Comparison of ENCODE assay signal across 9 cellular contexts in the genomic region with DNA sequence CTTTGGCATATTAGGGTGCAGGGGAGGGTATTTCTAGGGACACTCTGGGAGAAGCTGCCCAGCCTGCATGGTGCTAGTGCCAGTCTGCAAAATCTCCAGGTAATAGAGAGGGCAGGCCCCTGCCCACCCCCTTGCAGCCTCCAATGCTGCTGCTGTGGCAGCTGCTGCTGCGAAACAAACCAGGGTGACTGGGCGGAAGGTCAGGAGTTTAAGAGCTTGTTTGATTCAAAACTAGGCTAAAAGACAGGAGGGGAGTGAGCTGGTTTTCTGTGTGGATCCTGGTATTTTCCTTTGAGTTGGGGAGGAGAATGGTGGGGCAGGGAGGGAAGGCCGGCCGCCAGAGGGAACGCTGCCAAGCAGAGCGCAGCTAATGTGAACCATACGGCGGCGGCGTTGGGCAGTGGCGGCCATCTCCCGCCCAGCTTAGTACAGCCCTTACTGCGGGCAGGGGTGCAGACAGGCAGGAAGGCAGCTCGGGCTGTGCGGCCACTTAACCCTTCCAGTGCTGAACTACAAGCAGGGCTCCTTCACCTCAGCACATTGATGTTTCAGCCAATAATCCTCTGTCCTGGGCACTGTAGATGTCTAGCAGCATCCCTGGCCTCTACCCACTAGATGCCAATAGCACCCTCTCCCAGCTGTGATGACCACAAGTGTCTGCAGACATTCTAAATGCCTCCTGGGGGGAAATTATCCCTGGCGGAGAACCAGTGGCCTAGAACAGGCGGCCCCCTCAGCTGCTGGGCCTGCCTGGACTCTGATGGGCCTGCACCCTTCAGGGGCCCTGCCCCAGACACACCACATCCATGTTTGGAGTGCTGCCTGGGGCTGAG.
DNase-seq lines count a peak whose midpoint lies in the region; ATAC-seq and TF ChIP-seq lines count a peak whose summit lies in the region.
"Had no signal": no experiment of that assay in that cellular context is flagged by ENCODE, and none has a peak within 500 bp of the region (broad histone marks: within the 10 kb centered on the region; RNA-seq: fewer than 3 reads in every experiment).

No MANE protein-coding gene starts in this region.

- TF ChIP-seq EP300 in SK-N-SH (IDR thresholded peaks at IDR 0.05; ENCODE audit: borderline replicate concordance in 1 of 2, low read depth in 1 of 2, low read length in 1 of 2) (peak; percentile 74 to 90), ovary (IDR thresholded peaks at IDR 0.05) (no peak)

- TF ChIP-seq CTCF in SK-N-SH (IDR thresholded peaks at IDR 0.05): no peak
- no peak for TF ChIP-seq CTCF in ovary (IDR thresholded peaks at IDR 0.05)
- no peak for TF ChIP-seq CTCF in gastrocnemius medialis (IDR thresholded peaks at IDR 0.05 in 4 of 5, conservative IDR thresholded peaks at IDR 0.05 in 1 of 5)
- no peak for TF ChIP-seq CTCF in CD14-positive monocyte (IDR thresholded peaks at IDR 0.05)

- H3K9me3 ChIP-seq in SK-N-SH (no peaks in the 10 kb centered on the region), ovary (no peaks in the 10 kb centered on the region), gastrocnemius medialis (no peaks in the 10 kb centered on the region)

- H3K27ac Mint-ChIP-seq in CD14-positive monocyte: peak overlapping the region in 1 of 7 donors; percentile 58
- H3K27ac Mint-ChIP-seq: stimulated activated naive CD8-positive, alpha-beta T cell treated with anti-CD3 and anti-CD28 coated beads, Interleukin-15, Interleukin-2, amounts not matched to agents 100 ng/mL and 50 ng/mL, for 24 hours had no signal

- no peak; the same call in 1 of the 2 replicates for TF ChIP-seq RAD21 in SK-N-SH (IDR thresholded peaks at IDR 0.05; ENCODE audit: low read length)

- H3K36me3 ChIP-seq in SK-N-SH (replicated peaks in 1 of 2; ENCODE audit: control insufficient read depth in 1 of 2, insufficient read depth in 2 of 2, low read length in 1 of 2) (no peaks in the 10 kb centered on the region), ovary (no peaks in the 10 kb centered on the region), gastrocnemius medialis (no peaks in the 10 kb centered on the region)

- no peaks in the 10 kb centered on the region for H3K9me2 ChIP-seq in SK-N-SH

- H3K27me3 Mint-ChIP-seq in CD14-positive monocyte (ENCODE audit: low read depth in 3 of 3): peaks cover 0 to 2% (median 0%) of the 10 kb centered on the region in 3 donors
- H3K27me3 Mint-ChIP-seq: stimulated activated naive CD8-positive, alpha-beta T cell treated with anti-CD3 and anti-CD28 coated beads, Interleukin-15, Interleukin-2, amounts not matched to agents 100 ng/mL and 50 ng/mL, for 24 hours had no signal

- POLR2A ChIA-PET in SK-N-SH (lab: Yijun Ruan, JAX): interaction anchor here (0.8 to 2.4 kb wide), 17 partner anchors 9 to 218 kb away, joined by 3 to 38 read pairs (median 4); partner anchors contain the start of gene GATA2

- CTCF ChIA-PET in SK-N-SH (lab: Yijun Ruan, JAX): interaction anchor here (0.7 to 2.6 kb wide), 27 partner anchors 9 to 219 kb away, joined by 3 to 12 read pairs (median 5); no protein-coding TSS in a partner anchor

- H4K20me1 ChIP-seq in SK-N-SH (ENCODE audit: insufficient read depth): no peaks in the 10 kb centered on the region

- ATAC-seq in gastrocnemius medialis (no peak), HG03175 (IDR thresholded peaks at IDR 0.05; ENCODE audit: unreplicated experiment) (no peak)

- no peak overlapping the region; a peak in 1 of 4 replicates for H3K4me3 ChIP-seq in SK-N-SH (ENCODE audit: low read depth in 2 of 2, low read length in 1 of 2)
- no peak overlapping the region for H3K4me3 ChIP-seq in ovary
- no peak overlapping the region for H3K4me3 ChIP-seq in gastrocnemius medialis

- H3K4me1 ChIP-seq in SK-N-SH (ENCODE audit: control insufficient read depth in 1 of 2, insufficient read depth in 2 of 2, low read depth in 1 of 2, low read length in 1 of 2): peaks cover 45 to 98% of the 10 kb centered on the region in 2 experiments
- H3K4me1 ChIP-seq in ovary (ENCODE audit: insufficient read depth): peaks cover 48% of the 10 kb centered on the region
- peaks cover 9 to 17% of the 10 kb centered on the region in 2 donors for H3K4me1 ChIP-seq in gastrocnemius medialis

- no peak overlapping the region for H3K4me3 Mint-ChIP-seq in CD14-positive monocyte
- H3K4me3 Mint-ChIP-seq: stimulated activated naive CD8-positive, alpha-beta T cell treated with anti-CD3 and anti-CD28 coated beads, Interleukin-15, Interleukin-2, amounts not matched to agents 100 ng/mL and 50 ng/mL, for 24 hours had no signal

- peak; percentile 50 for DNase-seq in COLO829 (ENCODE audit: low spot score)
- peak; percentile 88 for DNase-seq in SK-N-SH
- DNase-seq in glomerular endothelial cell (ENCODE audit: extremely low read depth, low read depth, low spot score): peak; percentile 4
- DNase-seq in ovary: peak; percentile 86 to 94 (median 90)
- no peak for DNase-seq in iPS-NIHi7 (ENCODE audit: extremely low spot score)
- DNase-seq in gastrocnemius medialis: no peak
- no peak for DNase-seq in CD14-positive monocyte (ENCODE audit: low spot score)

- no peaks in the 10 kb centered on the region for H3K9me3 Mint-ChIP-seq in CD14-positive monocyte
- H3K9me3 Mint-ChIP-seq: stimulated activated naive CD8-positive, alpha-beta T cell treated with anti-CD3 and anti-CD28 coated beads, Interleukin-15, Interleukin-2, amounts not matched to agents 100 ng/mL and 50 ng/mL, for 24 hours had no signal

- no peaks in the 10 kb centered on the region for H3K27me3 ChIP-seq in SK-N-SH (ENCODE audit: insufficient read depth)
- no peaks in the 10 kb centered on the region for H3K27me3 ChIP-seq in ovary
- no peaks in the 10 kb centered on the region for H3K27me3 ChIP-seq in gastrocnemius medialis

- peaks cover 20% of the 10 kb centered on the region in 2 donors for H3K36me3 Mint-ChIP-seq in CD14-positive monocyte

- no peaks in the 10 kb centered on the region for H3K79me2 ChIP-seq in SK-N-SH (ENCODE audit: insufficient read depth)

- peak overlapping the region; percentile 62 to 100 for H3K27ac ChIP-seq in SK-N-SH (ENCODE audit: low read depth in 2 of 2, low read length in 1 of 2)
- H3K27ac ChIP-seq in ovary: peak overlapping the region; percentile 49 to 68
- no peak overlapping the region for H3K27ac ChIP-seq in gastrocnemius medialis

- in situ Hi-C loops in gastrocnemius medialis (cut with MboI; ENCODE audit: low sequenced_read_pairs in 4 of 4): no loop called here

- intact Hi-C loops in ovary (cut with DNase I): no loop called here
- intact Hi-C loops in gastrocnemius medialis (cut with DNase I; ENCODE audit: low total_unique reads): no loop called here
- intact Hi-C loops in CD14-positive monocyte (cut with micrococcal nuclease): no loop called here

- peak overlapping the region; percentile 24; the same call in 1 of the 2 replicates for H3K9ac ChIP-seq in SK-N-SH

- TF ChIP-seq POLR2A in ovary (IDR thresholded peaks at IDR 0.05): no peak
- TF ChIP-seq POLR2A in gastrocnemius medialis (IDR thresholded peaks at IDR 0.05): no peak

- 5% methylated on average over 5 of the region's 17 CpGs for WGBS in SK-N-SH (ENCODE audit: low lambda C conversion rate)
- WGBS in ovary, 3 donors: 7 to 13% (median 10%) methylated on average over 17 of the region's 17 CpGs

- H3K4me2 ChIP-seq in SK-N-SH: peak overlapping the region; percentile 75

- no peaks in the 10 kb centered on the region for H3K4me1 Mint-ChIP-seq in CD14-positive monocyte

- H3F3A ChIP-seq in SK-N-SH (replicated peaks; ENCODE audit: insufficient read depth): peaks cover 8% of the 10 kb centered on the region

- no peak overlapping the region for H2AFZ ChIP-seq in SK-N-SH (ENCODE audit: low read depth)

TF ChIP-seq in SK-N-SH, 30 proteins besides CTCF, POLR2A, EP300 and RAD21 (continues in another document):
- TF ChIP-seq, protein P1, sequence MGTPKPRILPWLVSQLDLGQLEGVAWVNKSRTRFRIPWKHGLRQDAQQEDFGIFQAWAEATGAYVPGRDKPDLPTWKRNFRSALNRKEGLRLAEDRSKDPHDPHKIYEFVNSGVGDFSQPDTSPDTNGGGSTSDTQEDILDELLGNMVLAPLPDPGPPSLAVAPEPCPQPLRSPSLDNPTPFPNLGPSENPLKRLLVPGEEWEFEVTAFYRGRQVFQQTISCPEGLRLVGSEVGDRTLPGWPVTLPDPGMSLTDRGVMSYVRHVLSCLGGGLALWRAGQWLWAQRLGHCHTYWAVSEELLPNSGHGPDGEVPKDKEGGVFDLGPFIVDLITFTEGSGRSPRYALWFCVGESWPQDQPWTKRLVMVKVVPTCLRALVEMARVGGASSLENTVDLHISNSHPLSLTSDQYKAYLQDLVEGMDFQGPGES (IDR thresholded peaks at IDR 0.05; ENCODE audit: low read depth, low read length): no peak
- peak; percentile 98 for TF ChIP-seq TCF12 (IDR thresholded peaks at IDR 0.05)
- TF ChIP-seq MXI1 (IDR thresholded peaks at IDR 0.05; ENCODE audit: low read depth, low read length): no peak
- no peak for TF ChIP-seq GABPA (IDR thresholded peaks at IDR 0.05; ENCODE audit: low read depth)
- TF ChIP-seq FOSL2 (IDR thresholded peaks at IDR 0.05; ENCODE audit: borderline replicate concordance, low read depth): no peak; the same call in 1 of the 2 replicates
- TF ChIP-seq EZH2phosphoT487 (IDR thresholded peaks at IDR 0.05; ENCODE audit: borderline replicate concordance, low read depth): no peak
- TF ChIP-seq YY1 (IDR thresholded peaks at IDR 0.05; ENCODE audit: low read depth): peak; percentile 63; the same call in 1 of the 2 replicates
- TF ChIP-seq USF2 (IDR thresholded peaks at IDR 0.05; ENCODE audit: borderline replicate concordance, low read depth, low read length): no peak
- TF ChIP-seq, protein P2, sequence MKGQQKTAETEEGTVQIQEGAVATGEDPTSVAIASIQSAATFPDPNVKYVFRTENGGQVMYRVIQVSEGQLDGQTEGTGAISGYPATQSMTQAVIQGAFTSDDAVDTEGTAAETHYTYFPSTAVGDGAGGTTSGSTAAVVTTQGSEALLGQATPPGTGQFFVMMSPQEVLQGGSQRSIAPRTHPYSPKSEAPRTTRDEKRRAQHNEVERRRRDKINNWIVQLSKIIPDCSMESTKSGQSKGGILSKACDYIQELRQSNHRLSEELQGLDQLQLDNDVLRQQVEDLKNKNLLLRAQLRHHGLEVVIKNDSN (IDR thresholded peaks at IDR 0.05; ENCODE audit: borderline replicate concordance, low read depth): 0 out of 2 replicates have a peak, but pooled peaks have one; percentile 26

Comparison
In these comparisons a context has a peak if more than half of its experiments do, and no peak if none do; other contexts are left out.
1. DNase-seq: peak in COLO829 (single experiment), SK-N-SH (single experiment), glomerular endothelial cell (single experiment) and ovary (5 of 5); none in iPS-NIHi7 (single experiment), gastrocnemius medialis (0 of 2) and CD14-positive monocyte (single experiment).
2. H3K27ac ChIP-seq: peak in SK-N-SH (2 of 2) and ovary (2 of 2); none in gastrocnemius medialis (0 of 4).